ENCODE assay signal across 1 cellular context in the genomic region with DNA sequence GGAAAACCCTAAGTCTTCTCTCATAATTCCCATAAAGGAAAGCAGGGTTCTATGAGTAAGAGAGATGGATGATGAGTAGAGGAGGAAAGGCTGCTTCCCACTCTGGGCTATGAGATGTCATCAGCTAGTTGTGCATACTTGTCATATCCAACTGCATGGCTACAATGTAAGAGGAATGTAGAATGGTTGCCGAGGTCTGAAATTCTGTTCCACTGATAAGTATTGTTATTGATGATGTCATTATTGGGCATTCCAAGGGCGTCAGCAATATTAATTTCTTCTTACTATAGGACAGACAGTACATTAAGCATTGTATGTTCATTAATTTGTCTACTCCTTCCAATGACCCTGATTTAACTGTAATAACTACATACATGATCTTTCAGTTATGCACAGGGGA.
TF ChIP-seq lines count a peak whose summit lies in the region.

No MANE protein-coding gene starts in this region.

TF ChIP-seq in SK-N-SH treated with all-trans-retinoic acid at 6 μM for 48 hours, 23 proteins besides CTCF, POLR2A, EP300 and RAD21 (continued from another document):
- TF ChIP-seq, protein P1, sequence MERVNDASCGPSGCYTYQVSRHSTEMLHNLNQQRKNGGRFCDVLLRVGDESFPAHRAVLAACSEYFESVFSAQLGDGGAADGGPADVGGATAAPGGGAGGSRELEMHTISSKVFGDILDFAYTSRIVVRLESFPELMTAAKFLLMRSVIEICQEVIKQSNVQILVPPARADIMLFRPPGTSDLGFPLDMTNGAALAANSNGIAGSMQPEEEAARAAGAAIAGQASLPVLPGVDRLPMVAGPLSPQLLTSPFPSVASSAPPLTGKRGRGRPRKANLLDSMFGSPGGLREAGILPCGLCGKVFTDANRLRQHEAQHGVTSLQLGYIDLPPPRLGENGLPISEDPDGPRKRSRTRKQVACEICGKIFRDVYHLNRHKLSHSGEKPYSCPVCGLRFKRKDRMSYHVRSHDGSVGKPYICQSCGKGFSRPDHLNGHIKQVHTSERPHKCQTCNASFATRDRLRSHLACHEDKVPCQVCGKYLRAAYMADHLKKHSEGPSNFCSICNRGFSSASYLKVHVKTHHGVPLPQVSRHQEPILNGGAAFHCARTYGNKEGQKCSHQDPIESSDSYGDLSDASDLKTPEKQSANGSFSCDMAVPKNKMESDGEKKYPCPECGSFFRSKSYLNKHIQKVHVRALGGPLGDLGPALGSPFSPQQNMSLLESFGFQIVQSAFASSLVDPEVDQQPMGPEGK (CRISPR knock-in tag; IDR thresholded peaks at IDR 0.05; ENCODE audit: borderline replicate concordance): no peak
- TF ChIP-seq BACH2 (CRISPR knock-in tag; IDR thresholded peaks at IDR 0.05; ENCODE audit: borderline replicate concordance): no peak
- TF ChIP-seq OSR1 (CRISPR knock-in tag; IDR thresholded peaks at IDR 0.05): no peak
- no peak for TF ChIP-seq ZFP30 (CRISPR knock-in tag; IDR thresholded peaks at IDR 0.05)
- no peak for TF ChIP-seq PPARA (CRISPR knock-in tag; IDR thresholded peaks at IDR 0.05; ENCODE audit: borderline replicate concordance)
- TF ChIP-seq, protein P2, sequence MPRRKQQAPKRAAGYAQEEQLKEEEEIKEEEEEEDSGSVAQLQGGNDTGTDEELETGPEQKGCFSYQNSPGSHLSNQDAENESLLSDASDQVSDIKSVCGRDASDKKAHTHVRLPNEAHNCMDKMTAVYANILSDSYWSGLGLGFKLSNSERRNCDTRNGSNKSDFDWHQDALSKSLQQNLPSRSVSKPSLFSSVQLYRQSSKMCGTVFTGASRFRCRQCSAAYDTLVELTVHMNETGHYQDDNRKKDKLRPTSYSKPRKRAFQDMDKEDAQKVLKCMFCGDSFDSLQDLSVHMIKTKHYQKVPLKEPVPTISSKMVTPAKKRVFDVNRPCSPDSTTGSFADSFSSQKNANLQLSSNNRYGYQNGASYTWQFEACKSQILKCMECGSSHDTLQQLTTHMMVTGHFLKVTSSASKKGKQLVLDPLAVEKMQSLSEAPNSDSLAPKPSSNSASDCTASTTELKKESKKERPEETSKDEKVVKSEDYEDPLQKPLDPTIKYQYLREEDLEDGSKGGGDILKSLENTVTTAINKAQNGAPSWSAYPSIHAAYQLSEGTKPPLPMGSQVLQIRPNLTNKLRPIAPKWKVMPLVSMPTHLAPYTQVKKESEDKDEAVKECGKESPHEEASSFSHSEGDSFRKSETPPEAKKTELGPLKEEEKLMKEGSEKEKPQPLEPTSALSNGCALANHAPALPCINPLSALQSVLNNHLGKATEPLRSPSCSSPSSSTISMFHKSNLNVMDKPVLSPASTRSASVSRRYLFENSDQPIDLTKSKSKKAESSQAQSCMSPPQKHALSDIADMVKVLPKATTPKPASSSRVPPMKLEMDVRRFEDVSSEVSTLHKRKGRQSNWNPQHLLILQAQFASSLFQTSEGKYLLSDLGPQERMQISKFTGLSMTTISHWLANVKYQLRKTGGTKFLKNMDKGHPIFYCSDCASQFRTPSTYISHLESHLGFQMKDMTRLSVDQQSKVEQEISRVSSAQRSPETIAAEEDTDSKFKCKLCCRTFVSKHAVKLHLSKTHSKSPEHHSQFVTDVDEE (CRISPR knock-in tag; IDR thresholded peaks at IDR 0.05): no peak
- TF ChIP-seq GLIS3 (CRISPR knock-in tag; IDR thresholded peaks at IDR 0.05): no peak
